14 cellular contexts compared by ENCODE assay signal in the genomic region with DNA sequence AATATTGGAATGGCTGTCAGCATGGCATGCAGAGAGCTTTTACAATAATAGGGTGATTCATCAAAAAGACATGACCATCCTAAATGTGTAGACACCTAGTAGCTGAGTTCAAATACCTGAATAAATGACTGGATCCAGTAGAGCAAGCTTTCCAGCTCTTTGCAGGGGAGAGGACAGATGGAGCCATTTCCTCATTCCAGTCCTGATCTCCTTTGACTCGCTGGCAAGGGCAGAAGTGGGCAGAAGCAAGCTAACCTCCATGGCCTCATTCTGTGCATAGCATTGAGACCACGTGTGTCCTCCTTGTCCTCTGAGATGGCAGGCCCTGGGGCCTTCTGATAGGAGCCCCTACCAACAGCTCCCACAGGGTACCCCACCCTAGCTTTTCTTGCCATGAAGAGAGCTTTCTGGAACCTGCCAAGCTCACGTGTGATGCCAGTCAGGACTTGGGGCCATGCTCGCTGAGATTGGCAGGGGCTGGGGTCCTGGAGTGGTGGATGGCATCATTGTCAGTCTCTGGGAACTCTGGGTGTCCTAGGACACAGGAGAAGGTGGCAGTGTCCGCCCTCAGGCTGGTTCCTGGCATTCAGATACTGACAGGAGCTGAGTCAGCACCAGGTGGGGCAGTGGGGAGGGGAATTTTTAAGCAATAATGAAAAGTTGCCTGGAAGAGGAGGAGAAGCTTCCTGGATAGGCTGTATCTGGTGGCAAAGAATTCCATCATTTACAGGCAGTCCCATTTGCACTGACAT. TPM values are rescaled to one million over a fixed set of nuclear protein-coding genes. Genes with fewer than 3 reads are reported as not detected.
A peak's percentile ranks its signal among the peaks of the same experiment; 100 is the strongest.
DNase-seq lines count a peak whose midpoint lies in the region; ATAC-seq, FAIRE-seq and TF ChIP-seq lines count a peak whose summit lies in the region.
"Had no signal": no experiment of that assay in that cellular context is flagged by ENCODE, and none has a peak within 500 bp of the region (broad histone marks: within the 10 kb centered on the region; RNA-seq: fewer than 3 reads in every experiment).

No MANE protein-coding gene starts in this region.

- peaks cover 15% of the 10 kb centered on the region for H3K4me1 ChIP-seq in HEK293 (ENCODE audit: control insufficient read depth, insufficient read depth, low read length)
- H3K4me1 ChIP-seq in RWPE2 (ENCODE audit: insufficient read depth, poor library complexity, severe bottlenecking), result peaks cover 71% of the 10 kb centered on the region
- no peaks in the 10 kb centered on the region for H3K4me1 ChIP-seq in spleen

- H3K27me3 ChIP-seq in RWPE2 (ENCODE audit: insufficient read depth, poor library complexity, severe bottlenecking) (no peaks in the 10 kb centered on the region), spleen (replicated peaks in 1 of 7) (peaks cover 0 to 28% (median 0%) of the 10 kb centered on the region in 7 donors)
- H3K27me3 ChIP-seq: esophagus muscularis mucosa had no signal

- H3K4me3 Mint-ChIP-seq in immature natural killer cell, result no peak overlapping the region
- H3K4me3 Mint-ChIP-seq: activated T-helper 1 cell treated with anti-CD3 and anti-CD28 coated beads, Interleukin-12 subunit alpha, Interleukin-12 subunit beta, Interleukin-2, Interleukin-4 antibody, amounts not matched to agents 30 ng/mL and 10 ng/mL and 1 ng/mL, durations not matched to agents 14 hours and 24 hours and 36 hours had no signal

- TF ChIP-seq CTCF in HEK293 (tag by site-specific recombination; IDR thresholded peaks at IDR 0.05) (no peak), RWPE2 (IDR thresholded peaks at IDR 0.05; ENCODE audit: poor library complexity, severe bottlenecking) (peak; percentile 46), spleen (IDR thresholded peaks at IDR 0.05 in 8 of 11, conservative IDR thresholded peaks at IDR 0.05 in 3 of 11) (no peak), GM13977 (IDR thresholded peaks at IDR 0.05; ENCODE audit: extremely low read depth, insufficient read depth, missing control alignments) (no peak)

- CTCF ChIA-PET in HEK293 (lab: Yijun Ruan, JAX), result interaction anchor here (0.6 kb wide), 1 partner anchor 70 kb away, joined by 3 read pairs; no protein-coding TSS in a partner anchor

- no peak overlapping the region for H3K27ac Mint-ChIP-seq in immature natural killer cell
- H3K27ac Mint-ChIP-seq: activated T-helper 1 cell treated with anti-CD3 and anti-CD28 coated beads, Interleukin-12 subunit alpha, Interleukin-12 subunit beta, Interleukin-2, Interleukin-4 antibody, amounts not matched to agents 30 ng/mL and 10 ng/mL and 1 ng/mL, durations not matched to agents 14 hours and 24 hours and 36 hours had no signal

- no peaks in the 10 kb centered on the region for H3K4me1 Mint-ChIP-seq in immature natural killer cell

- ATAC-seq in RWPE2 (ENCODE audit: low read depth), result peak; percentile 94
- ATAC-seq: activated CD4-positive, CD25-positive, alpha-beta regulatory T cell treated with anti-CD3 and anti-CD28 coated beads, Interleukin-2, amount 50 U/mL, for 24 hours; stimulated activated naive CD8-positive, alpha-beta T cell treated with anti-CD3 and anti-CD28 coated beads, Interleukin-15, Interleukin-2, amounts not matched to agents 100 U/mL and 50 U/mL, for 24 hours had no signal

- H3K27ac ChIP-seq in HEK293 (ENCODE audit: extremely low read depth, low read depth, low read length) (no peak overlapping the region), RWPE2 (ENCODE audit: poor library complexity, severe bottlenecking) (peak overlapping the region; percentile 96), spleen (no peak overlapping the region)
- H3K27ac ChIP-seq: esophagus muscularis mucosa had no signal

- POLR2A ChIA-PET in HEK293 (lab: Yijun Ruan, JAX), result interaction anchor here (1.0 kb wide), 1 partner anchor 33 kb away, joined by 3 read pairs; no protein-coding TSS in a partner anchor

- intact Hi-C loops in spleen (cut with DNase I; ENCODE audit: low total_unique reads), result no loop called here

- peaks cover 8 to 18% (median 12%) of the 10 kb centered on the region in 3 donors for H3K27me3 Mint-ChIP-seq in immature natural killer cell (ENCODE audit: low read depth in 3 of 3)

- no peak overlapping the region for H3K4me3 ChIP-seq in HEK293 (ENCODE audit: low read depth, low read length)
- H3K4me3 ChIP-seq in RWPE2 (ENCODE audit: severe bottlenecking), result no peak overlapping the region
- no peak overlapping the region for H3K4me3 ChIP-seq in spleen
- H3K4me3 ChIP-seq: esophagus muscularis mucosa had no signal

- DNase-seq in RWPE2 (ENCODE audit: low spot score) (peak; percentile 88), spleen (peak; percentile 33), GM13977 (ENCODE audit: low spot score) (no peak), inferior parietal cortex (ENCODE audit: extremely low spot score) (no peak), immature natural killer cell (no peak)
- no peak for DNase-seq in activated CD4-positive, alpha-beta T cell treated with anti-CD3 and anti-CD28 coated beads, Interleukin-2, amount 50 U/mL, for 48 hours
- DNase-seq: DMS153; KG1; stimulated activated naive CD8-positive, alpha-beta T cell treated with anti-CD3 and anti-CD28 coated beads, Interleukin-15, Interleukin-2, amounts not matched to agents 100 U/mL and 50 U/mL, for 24 hours had no signal

- no peak for TF ChIP-seq POLR2A in spleen (IDR thresholded peaks at IDR 0.05)

- WGBS in spleen, 5 donors, result 64 to 74% (median 73%) methylated on average over 5 of the region's 5 CpGs

- no peaks in the 10 kb centered on the region for H3K9me3 ChIP-seq in HEK293 (ENCODE audit: control insufficient read depth, insufficient read depth, low read depth, low read length)
- no peaks in the 10 kb centered on the region for H3K9me3 ChIP-seq in RWPE2 (ENCODE audit: severe bottlenecking)
- no peaks in the 10 kb centered on the region for H3K9me3 ChIP-seq in spleen
- H3K9me3 ChIP-seq: esophagus muscularis mucosa had no signal

- H3K36me3 Mint-ChIP-seq in immature natural killer cell, result no peaks in the 10 kb centered on the region

- peak; percentile 43 for FAIRE-seq in islet of Langerhans (lab: Jason Lieb, UNC)

- in situ Hi-C loops in GM13977 (cut with MboI; ENCODE audit: low pct_unique_long_range_greater_than_20kb, low sequenced_read_pairs, unreplicated experiment), result no loop called here

- peaks cover 0 to 5% (median 0%) of the 10 kb centered on the region in 6 donors for H3K9me3 Mint-ChIP-seq in immature natural killer cell
- H3K9me3 Mint-ChIP-seq: activated T-helper 1 cell treated with anti-CD3 and anti-CD28 coated beads, Interleukin-12 subunit alpha, Interleukin-12 subunit beta, Interleukin-2, Interleukin-4 antibody, amounts not matched to agents 30 ng/mL and 10 ng/mL and 1 ng/mL, durations not matched to agents 14 hours and 24 hours and 36 hours had no signal

- no peaks in the 10 kb centered on the region for H3K36me3 ChIP-seq in HEK293 (ENCODE audit: control insufficient read depth in 2 of 2, insufficient read depth in 1 of 2, low read length in 2 of 2)
- H3K36me3 ChIP-seq in RWPE2 (ENCODE audit: low read depth), result 0 out of 2 replicates have a peak, but pooled peaks cover 3% of the 10 kb centered on the region
- no peaks in the 10 kb centered on the region for H3K36me3 ChIP-seq in spleen
- H3K36me3 ChIP-seq: esophagus muscularis mucosa had no signal

TF ChIP-seq in HEK293, 187 proteins besides CTCF, POLR2A, EP300 and RAD21:
- TF ChIP-seq GLIS1 (tag by site-specific recombination; IDR thresholded peaks at IDR 0.05) (peak; percentile 57), PRDM10 (tag by site-specific recombination; IDR thresholded peaks at IDR 0.05) (0 out of 2 replicates have a peak, but pooled peaks have one; percentile 13), PATZ1 (tag by site-specific recombination; IDR thresholded peaks at IDR 0.05) (no peak; the same call in 1 of the 2 replicates)

RNA-seq across cellular contexts. Expression of gene WWC1, which starts 33.6 kb away (rescaled TPM):
- 1 to 10 TPM in 6 of 7 donors, under 1 TPM in 1; 0.60 to 5.4 (median 1.3) TPM for total RNA-seq in spleen
- polyA plus RNA-seq in spleen (1 to 10 TPM; 1.1 to 1.5 (median 1.2) TPM), immature natural killer cell (under 1 TPM in 1 of 3 donors, not detected in 2; 0.40 TPM)

Comparison
In these comparisons a context has a peak if more than half of its experiments do, and no peak if none do; other contexts are left out.
1. DNase-seq: peak in RWPE2 (single experiment) and spleen (single experiment); none in GM13977 (single experiment), inferior parietal cortex (single experiment), immature natural killer cell (0 of 3) and activated CD4-positive, alpha-beta T cell treated with anti-CD3 and anti-CD28 coated beads, Interleukin-2, amount 50 U/mL, for 48 hours (0 of 2).